Comparison of ENCODE assay signal across 8 cellular contexts in the genomic region with DNA sequence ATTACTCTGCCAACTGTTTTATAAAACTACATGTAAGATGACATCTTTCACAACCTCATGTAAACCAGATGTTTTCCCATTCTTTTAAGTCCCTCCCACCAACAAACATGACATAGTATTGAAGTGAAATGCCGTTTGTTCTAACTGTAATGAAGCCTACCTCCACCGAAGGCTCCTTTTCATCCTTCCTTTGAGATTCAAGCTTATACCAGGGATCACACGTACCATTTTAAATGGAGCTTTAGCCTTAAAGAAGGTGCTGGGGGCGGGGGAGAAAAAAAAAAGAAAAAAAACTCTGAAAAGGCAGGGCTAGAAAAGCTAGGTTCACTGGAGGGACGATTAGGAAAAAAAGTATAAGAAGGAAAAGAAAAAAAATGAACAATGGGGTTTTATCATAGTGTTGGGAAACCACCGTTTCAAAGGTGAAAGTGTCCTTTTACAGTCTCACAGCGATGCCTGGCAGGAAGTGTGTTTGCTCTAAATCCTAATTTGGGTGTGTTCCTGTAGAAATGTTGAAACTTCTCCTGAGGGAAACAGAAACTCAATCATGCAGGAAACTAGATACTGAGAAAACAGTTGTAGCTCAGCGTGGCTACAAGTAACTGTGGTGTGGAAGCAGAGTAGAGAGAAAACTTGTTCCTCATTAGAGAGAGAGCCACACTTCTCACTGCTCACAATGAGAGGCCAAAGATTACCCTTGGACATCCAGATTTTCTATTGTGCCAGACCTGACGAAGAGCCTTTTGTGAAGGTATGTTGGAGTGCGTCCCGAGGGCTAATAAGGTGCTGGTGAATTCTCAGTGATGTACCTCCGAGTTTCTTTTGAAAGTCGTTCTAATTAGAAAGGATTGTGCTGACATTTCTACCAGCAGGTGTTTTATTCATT. TPM values are rescaled to one million over a fixed set of nuclear protein-coding genes. Genes with fewer than 3 reads are reported as not detected.
DNase-seq lines count a peak whose midpoint lies in the region; ATAC-seq and TF ChIP-seq lines count a peak whose summit lies in the region.

No MANE protein-coding gene starts in this region.

- peak overlapping the region; percentile 52 to 76 for H3K27ac ChIP-seq in ascending aorta

- peak overlapping the region; percentile 3 to 51 for H3K4me3 ChIP-seq in ascending aorta

- DNase-seq in COLO829 (ENCODE audit: low spot score) (peak; percentile 48), OCI-M1 (lab: John Stamatoyannopoulos, UW) (peak; percentile 95), ascending aorta (ENCODE audit: low spot score in 2 of 2) (no peak), immature natural killer cell (peak; percentile 37 to 55 (median 43)), activated gamma-delta T cell treated with Interleukin-2 at 50 U/mL for 16 hours (no peak)
- peak; percentile 25 to 29 for DNase-seq in stimulated activated CD4-positive, alpha-beta T cell treated with anti-CD3 and anti-CD28 coated beads, Interleukin-15, amount 100 ng/mL, for 48 hours (ENCODE audit: low read depth in 2 of 2)

- H3K4me1 ChIP-seq in ascending aorta: peaks cover 0 to 4% of the 10 kb centered on the region in 2 donors

- no peaks in the 10 kb centered on the region for H3K27me3 ChIP-seq in ascending aorta

- H3K27ac Mint-ChIP-seq in immature natural killer cell: peak overlapping the region; percentile 62 to 91 (median 89)

- H3K27me3 Mint-ChIP-seq in immature natural killer cell (ENCODE audit: low read depth in 3 of 3): peaks cover 2 to 4% (median 2%) of the 10 kb centered on the region in 3 donors

- H3K4me3 Mint-ChIP-seq in immature natural killer cell: peak overlapping the region; percentile 50 to 58 (median 52)

- peaks cover 23 to 33% of the 10 kb centered on the region in 2 donors for H3K4me1 Mint-ChIP-seq in immature natural killer cell

- no peaks in the 10 kb centered on the region for H3K9me3 Mint-ChIP-seq in immature natural killer cell

- H3K9me3 ChIP-seq in ascending aorta: no peaks in the 10 kb centered on the region

- TF ChIP-seq CTCF in ascending aorta (IDR thresholded peaks at IDR 0.05): no peak

- peaks cover 22 to 51% of the 10 kb centered on the region in 2 donors for H3K36me3 ChIP-seq in ascending aorta

- peaks cover 16 to 61% (median 43%) of the 10 kb centered on the region in 3 donors for H3K36me3 Mint-ChIP-seq in immature natural killer cell

- intact Hi-C loops in ascending aorta (cut with DNase I): loop anchor here (1.0 kb wide), 1 partner anchor 37 kb away; a partner anchor contains a TSS

- ATAC-seq in GM19328 (IDR thresholded peaks at IDR 0.05; ENCODE audit: unreplicated experiment) (peak; percentile 99), HG03354 (IDR thresholded peaks at IDR 0.05; ENCODE audit: poor library complexity, severe bottlenecking, unreplicated experiment) (peak; percentile 97)

RNA-seq across cellular contexts. Expression of a gene that starts 37.6 kb away (rescaled TPM):
- total RNA-seq in ascending aorta: 5.2 TPM
- 10 to 100 TPM in 1 of 3 donors, 1 to 10 TPM in 2; 3.7 to 10.3 (median 6.6) TPM for polyA plus RNA-seq in immature natural killer cell

Comparison
In these comparisons a context has a peak if more than half of its experiments do, and no peak if none do; other contexts are left out.
1. DNase-seq: peak in COLO829 (single experiment), OCI-M1 (single experiment), immature natural killer cell (3 of 3) and stimulated activated CD4-positive, alpha-beta T cell treated with anti-CD3 and anti-CD28 coated beads, Interleukin-15, amount 100 ng/mL, for 48 hours (2 of 2); none in ascending aorta (0 of 2) and activated gamma-delta T cell treated with Interleukin-2 at 50 U/mL for 16 hours (single experiment).